In the genomic region with DNA sequence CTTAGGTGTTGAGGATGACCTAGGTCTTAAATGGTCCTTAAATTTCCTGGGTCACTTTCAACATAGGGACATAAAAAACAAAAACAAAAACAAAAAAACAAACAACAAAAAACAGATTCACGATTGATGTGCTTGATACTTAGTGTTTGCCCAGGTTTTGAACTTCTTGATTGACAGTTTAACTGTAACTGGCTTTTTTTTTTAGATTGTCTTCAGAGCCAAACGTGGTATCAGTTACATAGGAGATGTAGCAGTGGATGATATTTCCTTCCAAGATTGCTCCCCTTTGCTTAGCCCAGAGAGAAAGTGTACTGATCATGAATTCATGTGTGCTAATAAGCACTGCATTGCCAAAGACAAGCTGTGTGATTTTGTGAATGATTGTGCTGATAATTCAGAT, we compare ENCODE assay signal across 22 cellular contexts.
"Had no signal": no experiment of that assay in that cellular context is flagged by ENCODE, and none has a peak within 500 bp of the region (broad histone marks: within the 10 kb centered on the region; RNA-seq: fewer than 3 reads in every experiment).

No MANE protein-coding gene starts in this region.

- H3K4me1 Mint-ChIP-seq: endodermal cell had no signal

- ATAC-seq: effector memory CD8-positive, alpha-beta T cell; esophagus mucosa; foreskin keratinocyte; gastrocnemius medialis; gastroesophageal sphincter; heart left ventricle; heart right ventricle had no signal

- H3K9me3 Mint-ChIP-seq: dendritic cell treated with granulocyte-macrophage colony-stimulating factor and Interleukin-4, amounts not matched to agents 40 ng/mL and 50 ng/mL, for 4 days; endodermal cell had no signal

- H3K27ac Mint-ChIP-seq: dendritic cell treated with granulocyte-macrophage colony-stimulating factor and Interleukin-4, amounts not matched to agents 40 ng/mL and 50 ng/mL, for 4 days; effector memory CD8-positive, alpha-beta T cell; endodermal cell had no signal

- DNase-seq: colonic mucosa; cortex of kidney; dermis blood vessel endothelial cell; dorsolateral prefrontal cortex; effector CD4-positive, alpha-beta T cell; effector CD8-positive, alpha-beta T cell; effector memory CD4-positive, alpha-beta T cell; effector memory CD8-positive, alpha-beta T cell; endodermal cell; erythroblast; esophagus squamous epithelium; foreskin fibroblast; foreskin keratinocyte; foreskin melanocyte; gastrocnemius medialis; glutamatergic neuron; head of caudate nucleus; heart left ventricle; heart right ventricle had no signal

- H3K4me3 Mint-ChIP-seq: dendritic cell treated with granulocyte-macrophage colony-stimulating factor and Interleukin-4, amounts not matched to agents 40 ng/mL and 50 ng/mL, for 4 days; effector memory CD8-positive, alpha-beta T cell; endodermal cell had no signal

- H3K27me3 Mint-ChIP-seq: dendritic cell treated with granulocyte-macrophage colony-stimulating factor and Interleukin-4, amounts not matched to agents 40 ng/mL and 50 ng/mL, for 4 days; effector memory CD8-positive, alpha-beta T cell had no signal
